ENCODE assay signal across 1 cellular context in genomic region chr9:134325813-134326753, GRCh38.
A peak's percentile ranks its signal among the peaks of the same experiment; 100 is the strongest.
TF ChIP-seq lines count a peak whose summit lies in the region.

RXRA (plus strand) TSS chr9:134326455; CDS start chr9:134326632, 177 bp downstream.

TF ChIP-seq in H1, 55 proteins besides CTCF, POLR2A, EP300 and RAD21 (continued from another document):
- TF ChIP-seq TBP (IDR thresholded peaks at IDR 0.05; ENCODE audit: low read depth, low read length) (no peak), TAF1 (IDR thresholded peaks at IDR 0.05; ENCODE audit: low read depth, low read length) (peak; percentile 69), YY1 (IDR thresholded peaks at IDR 0.05; ENCODE audit: low read depth, low read length) (no peak), POLR2AphosphoS5 (IDR thresholded peaks at IDR 0.05; ENCODE audit: low read depth, low read length) (no peak), EGR1 (IDR thresholded peaks at IDR 0.05; ENCODE audit: borderline replicate concordance, low read depth, low read length) (0 out of 2 replicates have a peak, but pooled peaks have one; percentile 9), RNF2 (IDR thresholded peaks at IDR 0.05; ENCODE audit: borderline replicate concordance, low read depth, low read length, missing control alignments, poor library complexity, severe bottlenecking) (no peak), E2F6 (IDR thresholded peaks at IDR 0.05) (no peak), NANOG (IDR thresholded peaks at IDR 0.05; ENCODE audit: insufficient read depth, low read depth, low read length, poor library complexity, severe bottlenecking) (no peak), MAX (IDR thresholded peaks at IDR 0.05) (no peak), USF2 (IDR thresholded peaks at IDR 0.05; ENCODE audit: low read length) (no peak), HDAC6 (IDR thresholded peaks at IDR 0.05; ENCODE audit: low read depth, low read length) (no peak), JUN (IDR thresholded peaks at IDR 0.05; ENCODE audit: low read depth, low read length) (no peak), PHF8 (conservative IDR thresholded peaks at IDR 0.05; ENCODE audit: low read depth, low read length) (peak; percentile 63), SUZ12 (IDR thresholded peaks at IDR 0.05; ENCODE audit: low read length) (no peak), CHD2 (IDR thresholded peaks at IDR 0.05; ENCODE audit: low read length) (no peak), BACH1 (IDR thresholded peaks at IDR 0.05; ENCODE audit: low read length) (no peak), SP2 (IDR thresholded peaks at IDR 0.05; ENCODE audit: low read length) (no peak), JUND (IDR thresholded peaks at IDR 0.05; ENCODE audit: low read length) (no peak)
